26 cellular contexts compared by ENCODE assay signal in genomic region chr18:79640064-79640672, GRCh38. TPM values are rescaled to one million over a fixed set of nuclear protein-coding genes. Genes with fewer than 3 reads are reported as not detected.
DNase-seq lines count a peak whose midpoint lies in the region; TF ChIP-seq lines count a peak whose summit lies in the region.
"Had no signal": no experiment of that assay in that cellular context is flagged by ENCODE, and none has a peak within 500 bp of the region (broad histone marks: within the 10 kb centered on the region; RNA-seq: fewer than 3 reads in every experiment).

No MANE protein-coding gene starts in this region.

- H3K27me3 ChIP-seq in endodermal cell (ENCODE audit: control insufficient read depth, insufficient read depth, low read length, poor library complexity, severe bottlenecking) (no peaks in the 10 kb centered on the region), ovary (no peaks in the 10 kb centered on the region)

- WGBS in endodermal cell (ENCODE audit: insufficient coverage in 1 of 2, insufficient read length in 1 of 2), 2 experiments = 93 to 97% methylated on average over 18 to 21 of the region's 21 CpGs
- WGBS in ovary, 3 donors = 90 to 96% (median 91%) methylated on average over 21 of the region's 21 CpGs

- TF ChIP-seq CTCF in endodermal cell (conservative IDR thresholded peaks at IDR 0.05) = no peak
- TF ChIP-seq CTCF in osteocyte (IDR thresholded peaks at IDR 0.05) = no peak
- no peak for TF ChIP-seq CTCF in ovary (IDR thresholded peaks at IDR 0.05)

- H3K4me3 Mint-ChIP-seq in endodermal cell = no peak overlapping the region
- H3K4me3 Mint-ChIP-seq in osteocyte (ENCODE audit: unreplicated experiment) = no peak overlapping the region
- H3K4me3 Mint-ChIP-seq: B cell; CD8-positive, alpha-beta T cell had no signal

- H3K36me3 ChIP-seq in endodermal cell (ENCODE audit: control insufficient read depth, insufficient read depth, low read length) (no peaks in the 10 kb centered on the region), ovary (no peaks in the 10 kb centered on the region)

- no peak for TF ChIP-seq POLR2A in ovary (IDR thresholded peaks at IDR 0.05)

- H3K9me3 ChIP-seq in endodermal cell (ENCODE audit: control insufficient read depth, low read length) (no peaks in the 10 kb centered on the region), ovary (no peaks in the 10 kb centered on the region)
- H3K9me3 ChIP-seq: Caco-2, SK-N-SH had no signal

- no peak overlapping the region for H3K9ac ChIP-seq in endodermal cell (ENCODE audit: extremely low read depth, low read length, poor library complexity, severe bottlenecking)
- H3K9ac ChIP-seq: SK-N-SH had no signal

- peak overlapping the region; percentile 31 for H3K27ac Mint-ChIP-seq in endodermal cell
- no peak overlapping the region for H3K27ac Mint-ChIP-seq in osteocyte (ENCODE audit: unreplicated experiment)
- H3K27ac Mint-ChIP-seq: CD8-positive, alpha-beta T cell had no signal

- H3K27me3 Mint-ChIP-seq in endodermal cell (ENCODE audit: insufficient read depth) (peaks cover 8% of the 10 kb centered on the region), osteocyte (ENCODE audit: unreplicated experiment) (peaks cover 9% of the 10 kb centered on the region)
- H3K27me3 Mint-ChIP-seq: B cell had no signal

- H3K27ac ChIP-seq in endodermal cell (ENCODE audit: low read depth, low read length) (no peak overlapping the region), ovary (no peak overlapping the region)
- H3K27ac ChIP-seq: C4-2B had no signal

- TF ChIP-seq EP300 in ovary (IDR thresholded peaks at IDR 0.05) = no peak

- DNase-seq in AG08396 (ENCODE audit: low spot score) (peak; percentile 5), D341Med (ENCODE audit: low spot score) (peak; percentile 33), endodermal cell (peak; percentile 41), osteocyte (ENCODE audit: extremely low spot score, unreplicated experiment) (peak; percentile 60), NK-92 (lab: John Stamatoyannopoulos, UW; ENCODE audit: unreplicated experiment) (no peak), ovary (no peak), UCSD-AML1 (lab: John Stamatoyannopoulos, UW; ENCODE audit: unreplicated experiment) (no peak)
- DNase-seq: Caco-2; CD8-positive, alpha-beta T cell; DMS 273 treated with DMSO at 0.1 percent for 48 hours; DMS79; EL; GDM1; Kasumi-1; NCI-H1694; NCI-H2029 treated with DMSO at 0.1 percent for 48 hours; NCI-H446 treated with DMSO at 0.1 percent for 48 hours; NCI-H526; NCI-H82; PC-3; SK-N-SH; SW 1271 had no signal

- no peaks in the 10 kb centered on the region for H3K36me3 Mint-ChIP-seq in endodermal cell (ENCODE audit: low read depth)
- no peaks in the 10 kb centered on the region for H3K36me3 Mint-ChIP-seq in osteocyte (ENCODE audit: unreplicated experiment)
- H3K36me3 Mint-ChIP-seq: CD8-positive, alpha-beta T cell had no signal

- no peak overlapping the region for H3K4me3 ChIP-seq in endodermal cell (ENCODE audit: low read length)
- no peak overlapping the region for H3K4me3 ChIP-seq in ovary
- H3K4me3 ChIP-seq: GM12878, K562 had no signal

- H3K4me1 Mint-ChIP-seq in endodermal cell (peaks cover 5% of the 10 kb centered on the region), osteocyte (ENCODE audit: unreplicated experiment) (no peaks in the 10 kb centered on the region)

- H3K4me1 ChIP-seq in endodermal cell (ENCODE audit: control insufficient read depth, insufficient read depth, low read length) = peaks cover 5% of the 10 kb centered on the region
- H3K4me1 ChIP-seq in ovary (ENCODE audit: insufficient read depth) = no peaks in the 10 kb centered on the region
- H3K4me1 ChIP-seq: Caco-2 had no signal

- H3K9me3 Mint-ChIP-seq in endodermal cell = peaks cover 8% of the 10 kb centered on the region
- H3K9me3 Mint-ChIP-seq in osteocyte (ENCODE audit: unreplicated experiment) = no peaks in the 10 kb centered on the region
- H3K9me3 Mint-ChIP-seq: CD8-positive, alpha-beta T cell had no signal

- intact Hi-C loops in ovary (cut with DNase I) = loop anchor here (2.0 to 10.0 kb wide), 5 partner anchors 113 to 261 kb away; no protein-coding TSS in a partner anchor

RNA-seq across cellular contexts. Expression of gene CTDP1, which starts 39.4 kb away (rescaled TPM):
- total RNA-seq in endodermal cell (10 to 100 TPM; 29.8 to 35.6 TPM), osteocyte (23.1 and 23.2 TPM in 2 replicates), ovary (10 to 100 TPM in 6 of 7 donors, 1 to 10 TPM in 1; 9.3 to 15.2 (median 13.7) TPM)
- 21.1 TPM for polyA plus RNA-seq in endodermal cell (2013, experiment 1 of 2)
- polyA plus RNA-seq in endodermal cell (2013, experiment 2 of 2) = 18.8 TPM
- polyA plus RNA-seq in ovary = 1 to 10 TPM; 2.5 to 8.3 TPM

Comparison
In these comparisons a context has a peak if more than half of its experiments do, and no peak if none do; other contexts are left out.
1. DNase-seq: peak in AG08396 (single experiment), D341Med (single experiment), endodermal cell (single experiment) and osteocyte (single experiment); none in NK-92 (single experiment), ovary (0 of 5) and UCSD-AML1 (single experiment).